ENCODE assay signal across 8 cellular contexts in genomic region chr6:89562114-89562815, GRCh38.
DNase-seq lines count a peak whose midpoint lies in the region; TF ChIP-seq lines count a peak whose summit lies in the region.
"Had no signal": no experiment of that assay in that cellular context is flagged by ENCODE, and none has a peak within 500 bp of the region (broad histone marks: within the 10 kb centered on the region; RNA-seq: fewer than 3 reads in every experiment).

No MANE protein-coding gene starts in this region.

- TF ChIP-seq CTCF in thyroid gland (IDR thresholded peaks at IDR 0.05): no peak

- CTCF ChIA-PET in activated CD4-positive, alpha-beta memory T cell treated with anti-CD3 and anti-CD28 coated beads, Interleukin-2, amount 10 ng/mL, durations not matched to agents 7 days and 5 days (lab: Charles Lee): no interaction called here
- CTCF ChIA-PET in activated CD4-positive, alpha-beta T cell treated with anti-CD3 and anti-CD28 coated beads, Interleukin-2, amount 10 ng/mL, durations not matched to agents 7 days and 5 days (lab: Charles Lee): no interaction called here

- intact Hi-C loops in thyroid gland (cut with DNase I): no loop called here

- H3K27me3 Mint-ChIP-seq in activated CD4-positive, alpha-beta memory T cell treated with anti-CD3 and anti-CD28 coated beads, Interleukin-2, amount 10 ng/mL, durations not matched to agents 7 days and 5 days: peaks cover 4% of the 10 kb centered on the region
- peaks cover 3% of the 10 kb centered on the region for H3K27me3 Mint-ChIP-seq in activated CD4-positive, alpha-beta T cell treated with anti-CD3 and anti-CD28 coated beads, Interleukin-2, amount 10 ng/mL, durations not matched to agents 7 days and 5 days

- H3K27ac Mint-ChIP-seq in activated CD4-positive, alpha-beta memory T cell treated with anti-CD3 and anti-CD28 coated beads, Interleukin-2, amount 10 ng/mL, durations not matched to agents 7 days and 5 days: no peak overlapping the region
- no peak overlapping the region for H3K27ac Mint-ChIP-seq in activated CD4-positive, alpha-beta T cell treated with anti-CD3 and anti-CD28 coated beads, Interleukin-2, amount 10 ng/mL, durations not matched to agents 7 days and 5 days

- no peaks in the 10 kb centered on the region for H3K36me3 Mint-ChIP-seq in activated CD4-positive, alpha-beta memory T cell treated with anti-CD3 and anti-CD28 coated beads, Interleukin-2, amount 10 ng/mL, durations not matched to agents 7 days and 5 days (ENCODE audit: low read depth)
- H3K36me3 Mint-ChIP-seq in activated CD4-positive, alpha-beta T cell treated with anti-CD3 and anti-CD28 coated beads, Interleukin-2, amount 10 ng/mL, durations not matched to agents 7 days and 5 days (ENCODE audit: low read depth): no peaks in the 10 kb centered on the region

- no peaks in the 10 kb centered on the region for H3K4me1 Mint-ChIP-seq in activated CD4-positive, alpha-beta memory T cell treated with anti-CD3 and anti-CD28 coated beads, Interleukin-2, amount 10 ng/mL, durations not matched to agents 7 days and 5 days
- no peaks in the 10 kb centered on the region for H3K4me1 Mint-ChIP-seq in activated CD4-positive, alpha-beta T cell treated with anti-CD3 and anti-CD28 coated beads, Interleukin-2, amount 10 ng/mL, durations not matched to agents 7 days and 5 days

- POLR2A ChIA-PET in activated CD4-positive, alpha-beta memory T cell treated with anti-CD3 and anti-CD28 coated beads, Interleukin-2, amount 10 ng/mL, durations not matched to agents 7 days and 5 days (lab: Charles Lee): no interaction called here
- POLR2A ChIA-PET in activated CD4-positive, alpha-beta T cell treated with anti-CD3 and anti-CD28 coated beads, Interleukin-2, amount 10 ng/mL, durations not matched to agents 7 days and 5 days (lab: Charles Lee): no interaction called here

- no peaks in the 10 kb centered on the region for H3K9me3 Mint-ChIP-seq in activated CD4-positive, alpha-beta memory T cell treated with anti-CD3 and anti-CD28 coated beads, Interleukin-2, amount 10 ng/mL, durations not matched to agents 7 days and 5 days
- H3K9me3 Mint-ChIP-seq in activated CD4-positive, alpha-beta T cell treated with anti-CD3 and anti-CD28 coated beads, Interleukin-2, amount 10 ng/mL, durations not matched to agents 7 days and 5 days: peaks cover under 1% of the 10 kb centered on the region

- no peak overlapping the region for H3K4me3 Mint-ChIP-seq in activated CD4-positive, alpha-beta memory T cell treated with anti-CD3 and anti-CD28 coated beads, Interleukin-2, amount 10 ng/mL, durations not matched to agents 7 days and 5 days
- no peak overlapping the region for H3K4me3 Mint-ChIP-seq in activated CD4-positive, alpha-beta T cell treated with anti-CD3 and anti-CD28 coated beads, Interleukin-2, amount 10 ng/mL, durations not matched to agents 7 days and 5 days

- no peaks in the 10 kb centered on the region for H3K9me3 ChIP-seq in ectodermal cell (ENCODE audit: control insufficient read depth, low read length)
- H3K9me3 ChIP-seq in thyroid gland: no peaks in the 10 kb centered on the region

- peak; percentile 89 for DNase-seq in NCI-H69 (lab: John Stamatoyannopoulos, UW)
- DNase-seq in middle frontal gyrus (ENCODE audit: extremely low spot score, low spot score): peak; percentile 14
- peak; percentile 27 to 40 for DNase-seq in thyroid gland
- no peak for DNase-seq in HuH-7.5 (ENCODE audit: low spot score)
- no peak for DNase-seq in activated CD4-positive, alpha-beta memory T cell treated with anti-CD3 and anti-CD28 coated beads, Interleukin-2, amount 10 ng/mL, durations not matched to agents 7 days and 5 days
- no peak for DNase-seq in activated CD4-positive, alpha-beta T cell treated with anti-CD3 and anti-CD28 coated beads, Interleukin-2, amount 10 ng/mL, durations not matched to agents 7 days and 5 days
- DNase-seq: kidney glomerular epithelial cell had no signal

- no peak for TF ChIP-seq POLR2A in thyroid gland (IDR thresholded peaks at IDR 0.05)

- H3K36me3 ChIP-seq in ectodermal cell (ENCODE audit: control insufficient read depth, insufficient read depth, low read length) (peaks cover 1% of the 10 kb centered on the region), thyroid gland (no peaks in the 10 kb centered on the region)

- H3K27me3 ChIP-seq in ectodermal cell (ENCODE audit: control insufficient read depth, insufficient read depth, low read length, poor library complexity, severe bottlenecking) (no peaks in the 10 kb centered on the region), thyroid gland (no peaks in the 10 kb centered on the region)

- H3K4me1 ChIP-seq in ectodermal cell (ENCODE audit: control insufficient read depth, insufficient read depth, low read length) (peaks cover 48% of the 10 kb centered on the region), thyroid gland (peaks cover 0 to 23% of the 10 kb centered on the region in 2 donors)

- H3K4me3 ChIP-seq in ectodermal cell (ENCODE audit: insufficient read depth, low read depth, low read length) (no peak overlapping the region), thyroid gland (replicated peaks in 1 of 3) (no peak overlapping the region)

- WGBS in ectodermal cell, 2 experiments: 58 to 63% methylated on average over 18 of the region's 18 CpGs
- WGBS in thyroid gland, 2 donors: 42 to 43% methylated on average over 18 of the region's 18 CpGs

- peak overlapping the region; percentile 28 for H3K27ac ChIP-seq in ectodermal cell (ENCODE audit: insufficient read depth, low read depth, low read length, poor library complexity, severe bottlenecking)
- H3K27ac ChIP-seq in thyroid gland: no peak overlapping the region

Comparison
In these comparisons a context has a peak if more than half of its experiments do, and no peak if none do; other contexts are left out.
1. DNase-seq: peak in NCI-H69 (single experiment), middle frontal gyrus (single experiment) and thyroid gland (2 of 2); none in HuH-7.5 (single experiment), activated CD4-positive, alpha-beta memory T cell treated with anti-CD3 and anti-CD28 coated beads, Interleukin-2, amount 10 ng/mL, durations not matched to agents 7 days and 5 days (single experiment) and activated CD4-positive, alpha-beta T cell treated with anti-CD3 and anti-CD28 coated beads, Interleukin-2, amount 10 ng/mL, durations not matched to agents 7 days and 5 days (single experiment).